Comparison of ENCODE assay signal across 17 cellular contexts in genomic region chrX:39327255-39327654, GRCh38.
DNase-seq lines count a peak whose midpoint lies in the region; ATAC-seq and TF ChIP-seq lines count a peak whose summit lies in the region.
"Had no signal": no experiment of that assay in that cellular context is flagged by ENCODE, and none has a peak within 500 bp of the region (broad histone marks: within the 10 kb centered on the region; RNA-seq: fewer than 3 reads in every experiment).

No MANE protein-coding gene starts in this region.

- intact Hi-C loops in CD8-positive, alpha-beta T cell (cut with DNase I, micrococcal nuclease): loop anchor here in 1 of 2 experiments (2.0 kb wide), 1 partner anchor 16 kb away; no protein-coding TSS in a partner anchor
- intact Hi-C loops in activated T-helper 2 cell treated with anti-CD3 and anti-CD28 coated beads, Interferon-gamma antibody, Interleukin-2, Interleukin-4, amounts not matched to agents 10 μg/mL and 5 μg/mL and 100 μg/mL, durations not matched to agents 14 hours and 24 hours and 36 hours (cut with micrococcal nuclease): loop anchor here (1.0 to 5.0 kb wide), 4 partner anchors 18 to 845 kb away; no protein-coding TSS in a partner anchor
- intact Hi-C loops in testis (cut with DNase I; ENCODE audit: low total_unique reads): no loop called here

- TF ChIP-seq POLR2A in testis (IDR thresholded peaks at IDR 0.05) (no peak), GM18505 (IDR thresholded peaks at IDR 0.05; ENCODE audit: borderline replicate concordance, extremely low read depth, insufficient read depth, insufficient read length) (no peak)

- no peaks in the 10 kb centered on the region for H3K36me3 ChIP-seq in CD8-positive, alpha-beta T cell (ENCODE audit: insufficient read depth, low read length)
- H3K36me3 ChIP-seq in testis (ENCODE audit: low read depth, missing control alignments): no peaks in the 10 kb centered on the region
- H3K36me3 ChIP-seq: esophagus squamous epithelium, heart left ventricle, stomach had no signal

- no peaks in the 10 kb centered on the region for H3K36me3 Mint-ChIP-seq in CD8-positive, alpha-beta T cell
- H3K36me3 Mint-ChIP-seq in T-cell: no peaks in the 10 kb centered on the region
- peaks cover 38% of the 10 kb centered on the region for H3K36me3 Mint-ChIP-seq in activated T-helper 2 cell treated with anti-CD3 and anti-CD28 coated beads, Interferon-gamma antibody, Interleukin-2, Interleukin-4, amounts not matched to agents 10 μg/mL and 5 μg/mL and 100 μg/mL, durations not matched to agents 14 hours and 24 hours and 36 hours (ENCODE audit: low read depth)

- no peak for TF ChIP-seq CTCF in CD8-positive, alpha-beta T cell (IDR thresholded peaks at IDR 0.05)
- TF ChIP-seq CTCF in testis (IDR thresholded peaks at IDR 0.05): no peak

- H3K27me3 ChIP-seq in CD8-positive, alpha-beta T cell (ENCODE audit: insufficient read depth, low read length): no peaks in the 10 kb centered on the region
- H3K27me3 ChIP-seq in testis: no peaks in the 10 kb centered on the region
- H3K27me3 ChIP-seq: esophagus squamous epithelium had no signal

- peak overlapping the region; percentile 82 for H3K27ac Mint-ChIP-seq in CD8-positive, alpha-beta T cell
- peak overlapping the region; percentile 80 to 89 for H3K27ac Mint-ChIP-seq in T-cell
- peak overlapping the region; percentile 97 for H3K27ac Mint-ChIP-seq in activated T-helper 2 cell treated with anti-CD3 and anti-CD28 coated beads, Interferon-gamma antibody, Interleukin-2, Interleukin-4, amounts not matched to agents 10 μg/mL and 5 μg/mL and 100 μg/mL, durations not matched to agents 14 hours and 24 hours and 36 hours
- H3K27ac Mint-ChIP-seq: IgD-negative memory B cell had no signal

- CTCF ChIA-PET in CD8-positive, alpha-beta T cell (lab: Charles Lee): interaction anchor here (1.4 kb wide), 1 partner anchor 17 kb away, joined by 3 read pairs; no protein-coding TSS in a partner anchor
- CTCF ChIA-PET in T-cell (lab: Charles Lee): interaction anchor here in 1 of 2 donors (0.8 kb wide), 1 partner anchor 14 kb away, joined by 3 read pairs; no protein-coding TSS in a partner anchor

- H3K9me3 ChIP-seq in CD8-positive, alpha-beta T cell (ENCODE audit: low read length): no peaks in the 10 kb centered on the region
- H3K9me3 ChIP-seq in testis: no peaks in the 10 kb centered on the region
- H3K9me3 ChIP-seq: esophagus squamous epithelium, mucosa of descending colon, stomach had no signal

- peak in 1 of 7 experiments; percentile 20 for DNase-seq in CD8-positive, alpha-beta T cell
- peak in 8 of 34 experiments; percentile 5 to 30 (median 18) for DNase-seq in T-cell
- DNase-seq in activated T-helper 2 cell treated with anti-CD3 and anti-CD28 coated beads, Interferon-gamma antibody, Interleukin-2, Interleukin-4, amounts not matched to agents 10 μg/mL and 5 μg/mL and 100 μg/mL, durations not matched to agents 14 hours and 24 hours and 36 hours (ENCODE audit: low spot score): no peak
- DNase-seq in stimulated activated CD4-positive, alpha-beta T cell treated with anti-CD3 and anti-CD28 coated beads, Interleukin-4, amount 100 ng/mL, for 24 hours: peak; percentile 62
- DNase-seq in testis: no peak
- no peak for DNase-seq in NCI-H748 treated with DMSO at 0.1 percent for 48 hours (lab: John Stamatoyannopoulos, UW)
- DNase-seq: esophagus squamous epithelium, heart left ventricle, mucosa of descending colon, NCI-H1436, NCI-H524 treated with DMSO at 0.1 percent for 48 hours, posterior cingulate gyrus, stomach had no signal

- WGBS in testis, 2 donors: 89 to 91% methylated on average over 7 of the region's 7 CpGs

- H3K4me3 Mint-ChIP-seq in CD8-positive, alpha-beta T cell: no peak overlapping the region
- peak overlapping the region; percentile 43 to 57 (median 45) for H3K4me3 Mint-ChIP-seq in T-cell
- H3K4me3 Mint-ChIP-seq in activated T-helper 2 cell treated with anti-CD3 and anti-CD28 coated beads, Interferon-gamma antibody, Interleukin-2, Interleukin-4, amounts not matched to agents 10 μg/mL and 5 μg/mL and 100 μg/mL, durations not matched to agents 14 hours and 24 hours and 36 hours (ENCODE audit: low read depth): peak overlapping the region; percentile 87

- H3K4me1 ChIP-seq in CD8-positive, alpha-beta T cell (ENCODE audit: insufficient read depth, low read length): peaks cover 12% of the 10 kb centered on the region
- no peaks in the 10 kb centered on the region for H3K4me1 ChIP-seq in testis
- H3K4me1 ChIP-seq: esophagus squamous epithelium, heart left ventricle, stomach had no signal

- ATAC-seq in CD8-positive, alpha-beta T cell: peak; percentile 56
- ATAC-seq in T-cell (replicated peaks in 1 of 4): peak; percentile 75 to 92 (median 82)
- ATAC-seq in GM19452 (IDR thresholded peaks at IDR 0.05; ENCODE audit: unreplicated experiment): no peak
- no peak for ATAC-seq in GM18505 (IDR thresholded peaks at IDR 0.05; ENCODE audit: unreplicated experiment)
- ATAC-seq: heart left ventricle, mucosa of descending colon, Panc1 had no signal

- no peaks in the 10 kb centered on the region for H3K9me3 Mint-ChIP-seq in CD8-positive, alpha-beta T cell
- no peaks in the 10 kb centered on the region for H3K9me3 Mint-ChIP-seq in T-cell
- peaks cover 7% of the 10 kb centered on the region for H3K9me3 Mint-ChIP-seq in activated T-helper 2 cell treated with anti-CD3 and anti-CD28 coated beads, Interferon-gamma antibody, Interleukin-2, Interleukin-4, amounts not matched to agents 10 μg/mL and 5 μg/mL and 100 μg/mL, durations not matched to agents 14 hours and 24 hours and 36 hours
- H3K9me3 Mint-ChIP-seq: IgD-negative memory B cell had no signal

- no peak overlapping the region for H3K27ac ChIP-seq in CD8-positive, alpha-beta T cell (ENCODE audit: low read depth, low read length)
- H3K27ac ChIP-seq in testis: no peak overlapping the region
- H3K27ac ChIP-seq: esophagus squamous epithelium, heart left ventricle, stomach had no signal

- no peak overlapping the region for H3K4me3 ChIP-seq in CD8-positive, alpha-beta T cell (ENCODE audit: low read depth, low read length)
- H3K4me3 ChIP-seq in testis: no peak overlapping the region
- H3K4me3 ChIP-seq: esophagus squamous epithelium, heart left ventricle, mucosa of descending colon, stomach had no signal

- POLR2A ChIA-PET in CD8-positive, alpha-beta T cell (lab: Charles Lee): no interaction called here
- POLR2A ChIA-PET in T-cell (lab: Charles Lee): interaction anchor here in 1 of 2 donors (0.6 kb wide), 1 partner anchor 1101 kb away, joined by 3 read pairs; no protein-coding TSS in a partner anchor

- no peaks in the 10 kb centered on the region for H3K27me3 Mint-ChIP-seq in CD8-positive, alpha-beta T cell (ENCODE audit: low read depth)
- H3K27me3 Mint-ChIP-seq in T-cell: peaks cover 0 to 10% of the 10 kb centered on the region in 2 donors
- H3K27me3 Mint-ChIP-seq in activated T-helper 2 cell treated with anti-CD3 and anti-CD28 coated beads, Interferon-gamma antibody, Interleukin-2, Interleukin-4, amounts not matched to agents 10 μg/mL and 5 μg/mL and 100 μg/mL, durations not matched to agents 14 hours and 24 hours and 36 hours (ENCODE audit: low read depth): no peaks in the 10 kb centered on the region

- peaks cover 43% of the 10 kb centered on the region for H3K4me1 Mint-ChIP-seq in CD8-positive, alpha-beta T cell (ENCODE audit: low read depth)
- peaks cover 26 to 59% (median 32%) of the 10 kb centered on the region in 3 donors for H3K4me1 Mint-ChIP-seq in T-cell
- peaks cover 72% of the 10 kb centered on the region for H3K4me1 Mint-ChIP-seq in activated T-helper 2 cell treated with anti-CD3 and anti-CD28 coated beads, Interferon-gamma antibody, Interleukin-2, Interleukin-4, amounts not matched to agents 10 μg/mL and 5 μg/mL and 100 μg/mL, durations not matched to agents 14 hours and 24 hours and 36 hours (ENCODE audit: low read depth)

Comparison
In these comparisons a context has a peak if more than half of its experiments do, and no peak if none do; other contexts are left out.
1. ATAC-seq: peak in CD8-positive, alpha-beta T cell (single experiment) and T-cell (4 of 4); none in GM19452 (single experiment) and GM18505 (single experiment).
2. Peak in every context shown above with its lines, with median percentiles within 50 percentile points of each other: H3K27ac Mint-ChIP-seq.